ENCODE assay signal across 1 cellular context in the genomic region with DNA sequence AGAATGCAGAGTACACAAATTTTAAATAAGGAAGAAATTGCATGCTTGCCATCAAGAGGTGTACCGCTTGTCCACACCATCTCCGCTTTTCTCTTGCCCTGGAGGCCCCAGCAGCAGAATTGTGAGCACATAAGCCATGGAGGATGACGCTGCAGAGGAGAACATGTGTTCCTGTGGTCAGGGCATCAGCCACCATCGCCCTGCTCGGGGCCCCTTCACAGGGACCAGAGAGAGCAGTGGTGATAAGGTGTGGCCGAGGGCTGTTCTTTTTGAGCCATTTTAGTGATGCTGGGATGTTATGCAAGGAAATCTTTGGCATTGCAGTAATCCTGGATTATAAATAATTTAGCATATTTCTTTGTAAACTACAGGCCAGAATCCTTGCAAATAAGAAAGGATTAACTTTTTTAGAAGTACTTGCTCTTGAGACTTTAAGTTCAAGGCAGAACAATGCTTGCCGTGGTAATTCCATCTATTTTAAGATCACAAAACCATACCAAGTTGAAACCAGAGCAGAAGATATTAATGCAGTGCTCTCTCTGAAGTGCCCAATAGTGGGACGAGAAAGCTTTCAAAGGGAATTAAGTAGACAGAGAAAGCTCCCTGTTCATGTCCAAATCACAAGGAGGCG.
TF ChIP-seq lines count a peak whose summit lies in the region.

No MANE protein-coding gene starts in this region.

TF ChIP-seq in WTC11, 78 proteins besides CTCF, POLR2A, EP300 and RAD21 (continued from another document):
- TF ChIP-seq, protein P1, sequence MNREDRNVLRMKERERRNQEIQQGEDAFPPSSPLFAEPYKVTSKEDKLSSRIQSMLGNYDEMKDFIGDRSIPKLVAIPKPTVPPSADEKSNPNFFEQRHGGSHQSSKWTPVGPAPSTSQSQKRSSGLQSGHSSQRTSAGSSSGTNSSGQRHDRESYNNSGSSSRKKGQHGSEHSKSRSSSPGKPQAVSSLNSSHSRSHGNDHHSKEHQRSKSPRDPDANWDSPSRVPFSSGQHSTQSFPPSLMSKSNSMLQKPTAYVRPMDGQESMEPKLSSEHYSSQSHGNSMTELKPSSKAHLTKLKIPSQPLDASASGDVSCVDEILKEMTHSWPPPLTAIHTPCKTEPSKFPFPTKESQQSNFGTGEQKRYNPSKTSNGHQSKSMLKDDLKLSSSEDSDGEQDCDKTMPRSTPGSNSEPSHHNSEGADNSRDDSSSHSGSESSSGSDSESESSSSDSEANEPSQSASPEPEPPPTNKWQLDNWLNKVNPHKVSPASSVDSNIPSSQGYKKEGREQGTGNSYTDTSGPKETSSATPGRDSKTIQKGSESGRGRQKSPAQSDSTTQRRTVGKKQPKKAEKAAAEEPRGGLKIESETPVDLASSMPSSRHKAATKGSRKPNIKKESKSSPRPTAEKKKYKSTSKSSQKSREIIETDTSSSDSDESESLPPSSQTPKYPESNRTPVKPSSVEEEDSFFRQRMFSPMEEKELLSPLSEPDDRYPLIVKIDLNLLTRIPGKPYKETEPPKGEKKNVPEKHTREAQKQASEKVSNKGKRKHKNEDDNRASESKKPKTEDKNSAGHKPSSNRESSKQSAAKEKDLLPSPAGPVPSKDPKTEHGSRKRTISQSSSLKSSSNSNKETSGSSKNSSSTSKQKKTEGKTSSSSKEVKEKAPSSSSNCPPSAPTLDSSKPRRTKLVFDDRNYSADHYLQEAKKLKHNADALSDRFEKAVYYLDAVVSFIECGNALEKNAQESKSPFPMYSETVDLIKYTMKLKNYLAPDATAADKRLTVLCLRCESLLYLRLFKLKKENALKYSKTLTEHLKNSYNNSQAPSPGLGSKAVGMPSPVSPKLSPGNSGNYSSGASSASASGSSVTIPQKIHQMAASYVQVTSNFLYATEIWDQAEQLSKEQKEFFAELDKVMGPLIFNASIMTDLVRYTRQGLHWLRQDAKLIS (CRISPR knock-in tag; IDR thresholded peaks at IDR 0.05; ENCODE audit: borderline replicate concordance), result no peak
- TF ChIP-seq IRF2 (CRISPR knock-in tag; IDR thresholded peaks at IDR 0.05; ENCODE audit: borderline replicate concordance, low read depth), result no peak
- no peak for TF ChIP-seq ELF4 (CRISPR knock-in tag; IDR thresholded peaks at IDR 0.05; ENCODE audit: low read depth)
- TF ChIP-seq, protein P2, sequence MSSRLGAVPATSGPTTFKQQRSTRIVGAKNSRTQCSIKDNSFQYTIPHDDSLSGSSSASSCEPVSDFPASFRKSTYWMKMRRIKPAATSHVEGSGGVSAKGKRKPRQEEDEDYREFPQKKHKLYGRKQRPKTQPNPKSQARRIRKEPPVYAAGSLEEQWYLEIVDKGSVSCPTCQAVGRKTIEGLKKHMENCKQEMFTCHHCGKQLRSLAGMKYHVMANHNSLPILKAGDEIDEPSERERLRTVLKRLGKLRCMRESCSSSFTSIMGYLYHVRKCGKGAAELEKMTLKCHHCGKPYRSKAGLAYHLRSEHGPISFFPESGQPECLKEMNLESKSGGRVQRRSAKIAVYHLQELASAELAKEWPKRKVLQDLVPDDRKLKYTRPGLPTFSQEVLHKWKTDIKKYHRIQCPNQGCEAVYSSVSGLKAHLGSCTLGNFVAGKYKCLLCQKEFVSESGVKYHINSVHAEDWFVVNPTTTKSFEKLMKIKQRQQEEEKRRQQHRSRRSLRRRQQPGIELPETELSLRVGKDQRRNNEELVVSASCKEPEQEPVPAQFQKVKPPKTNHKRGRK (CRISPR knock-in tag; IDR thresholded peaks at IDR 0.05; ENCODE audit: borderline replicate concordance), result no peak
- TF ChIP-seq ZNF138 (CRISPR knock-in tag; conservative IDR thresholded peaks at IDR 0.05), result no peak
- TF ChIP-seq GRHL2 (CRISPR knock-in tag; IDR thresholded peaks at IDR 0.05; ENCODE audit: insufficient replicate concordance, severe bottlenecking), result no peak
- TF ChIP-seq TP53 (CRISPR knock-in tag; IDR thresholded peaks at IDR 0.05), result no peak
- TF ChIP-seq SMAD4 (CRISPR knock-in tag; IDR thresholded peaks at IDR 0.05), result no peak
- TF ChIP-seq, protein P3, sequence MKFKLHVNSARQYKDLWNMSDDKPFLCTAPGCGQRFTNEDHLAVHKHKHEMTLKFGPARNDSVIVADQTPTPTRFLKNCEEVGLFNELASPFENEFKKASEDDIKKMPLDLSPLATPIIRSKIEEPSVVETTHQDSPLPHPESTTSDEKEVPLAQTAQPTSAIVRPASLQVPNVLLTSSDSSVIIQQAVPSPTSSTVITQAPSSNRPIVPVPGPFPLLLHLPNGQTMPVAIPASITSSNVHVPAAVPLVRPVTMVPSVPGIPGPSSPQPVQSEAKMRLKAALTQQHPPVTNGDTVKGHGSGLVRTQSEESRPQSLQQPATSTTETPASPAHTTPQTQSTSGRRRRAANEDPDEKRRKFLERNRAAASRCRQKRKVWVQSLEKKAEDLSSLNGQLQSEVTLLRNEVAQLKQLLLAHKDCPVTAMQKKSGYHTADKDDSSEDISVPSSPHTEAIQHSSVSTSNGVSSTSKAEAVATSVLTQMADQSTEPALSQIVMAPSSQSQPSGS (CRISPR knock-in tag; IDR thresholded peaks at IDR 0.05; ENCODE audit: borderline replicate concordance, low read depth), result no peak
- TF ChIP-seq, protein P4, sequence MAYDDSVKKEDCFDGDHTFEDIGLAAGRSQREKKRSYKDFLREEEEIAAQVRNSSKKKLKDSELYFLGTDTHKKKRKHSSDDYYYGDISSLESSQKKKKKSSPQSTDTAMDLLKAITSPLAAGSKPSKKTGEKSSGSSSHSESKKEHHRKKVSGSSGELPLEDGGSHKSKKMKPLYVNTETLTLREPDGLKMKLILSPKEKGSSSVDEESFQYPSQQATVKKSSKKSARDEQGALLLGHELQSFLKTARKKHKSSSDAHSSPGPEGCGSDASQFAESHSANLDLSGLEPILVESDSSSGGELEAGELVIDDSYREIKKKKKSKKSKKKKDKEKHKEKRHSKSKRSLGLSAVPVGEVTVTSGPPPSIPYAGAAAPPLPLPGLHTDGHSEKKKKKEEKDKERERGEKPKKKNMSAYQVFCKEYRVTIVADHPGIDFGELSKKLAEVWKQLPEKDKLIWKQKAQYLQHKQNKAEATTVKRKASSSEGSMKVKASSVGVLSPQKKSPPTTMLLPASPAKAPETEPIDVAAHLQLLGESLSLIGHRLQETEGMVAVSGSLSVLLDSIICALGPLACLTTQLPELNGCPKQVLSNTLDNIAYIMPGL (CRISPR knock-in tag; IDR thresholded peaks at IDR 0.05), result no peak
- no peak for TF ChIP-seq JAZF1 (CRISPR knock-in tag; IDR thresholded peaks at IDR 0.05)
- TF ChIP-seq ZNF263 (CRISPR knock-in tag; IDR thresholded peaks at IDR 0.05; ENCODE audit: low read depth), result no peak
